12 cellular contexts compared by ENCODE assay signal in the genomic region with DNA sequence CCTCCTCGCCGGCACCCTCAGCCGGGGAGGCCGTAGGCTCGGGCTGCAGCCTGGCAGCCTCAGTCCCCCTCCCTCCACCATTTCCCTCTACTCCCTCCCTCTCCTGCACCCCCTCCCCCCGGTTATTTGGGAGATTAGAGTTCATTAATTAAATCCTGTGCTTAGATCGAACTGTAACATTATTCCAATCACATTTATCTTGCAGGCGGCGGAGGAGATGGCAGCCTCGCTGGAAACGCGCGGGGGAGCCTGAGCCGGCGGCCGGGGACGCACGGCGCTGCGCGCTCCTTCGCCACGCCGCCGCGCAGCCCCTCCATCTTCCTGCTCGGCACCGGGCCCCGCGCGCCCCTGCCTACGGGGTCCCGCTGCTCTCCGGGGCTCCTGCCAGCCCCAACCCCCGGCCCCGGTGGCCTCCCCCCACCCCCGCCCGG. TPM values are rescaled to one million over a fixed set of nuclear protein-coding genes. Genes with fewer than 3 reads are reported as not detected.
A peak's percentile ranks its signal among the peaks of the same experiment; 100 is the strongest.
DNase-seq lines count a peak whose midpoint lies in the region; ATAC-seq and TF ChIP-seq lines count a peak whose summit lies in the region.
"Had no signal": no experiment of that assay in that cellular context is flagged by ENCODE, and none has a peak within 500 bp of the region (broad histone marks: within the 10 kb centered on the region; RNA-seq: fewer than 3 reads in every experiment).

A gene with protein sequence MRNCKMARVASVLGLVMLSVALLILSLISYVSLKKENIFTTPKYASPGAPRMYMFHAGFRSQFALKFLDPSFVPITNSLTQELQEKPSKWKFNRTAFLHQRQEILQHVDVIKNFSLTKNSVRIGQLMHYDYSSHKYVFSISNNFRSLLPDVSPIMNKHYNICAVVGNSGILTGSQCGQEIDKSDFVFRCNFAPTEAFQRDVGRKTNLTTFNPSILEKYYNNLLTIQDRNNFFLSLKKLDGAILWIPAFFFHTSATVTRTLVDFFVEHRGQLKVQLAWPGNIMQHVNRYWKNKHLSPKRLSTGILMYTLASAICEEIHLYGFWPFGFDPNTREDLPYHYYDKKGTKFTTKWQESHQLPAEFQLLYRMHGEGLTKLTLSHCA (plus strand): TSS at position 287 of the 431 bp plus-strand sequence. CDS start 290 bp downstream, outside the sequence.

- H3K9ac ChIP-seq in mesendoderm (ENCODE audit: low read length): peak within 1 kb of the TSS; percentile 31

- H3K4me1 ChIP-seq in mesendoderm (ENCODE audit: control insufficient read depth, low read depth, low read length) (no peaks in the 10 kb centered on the region), PC-9 (replicated peaks; ENCODE audit: insufficient read depth) (no peaks in the 10 kb centered on the region)

- H3K4me3 ChIP-seq in mesendoderm (ENCODE audit: low read length) (peak within 1 kb of the TSS; percentile 50), PC-9 (no peak within 1 kb of the TSS)

- ATAC-seq in GM21723 (IDR thresholded peaks at IDR 0.05; ENCODE audit: unreplicated experiment) (no peak), HG03521 (IDR thresholded peaks at IDR 0.05; ENCODE audit: unreplicated experiment) (no peak)
- ATAC-seq: activated naive CD8-positive, alpha-beta T cell treated with anti-CD3 and anti-CD28 coated beads, Interleukin-2, amount 50 U/mL, for 24 hours had no signal

- H3K4me2 ChIP-seq in mesendoderm (ENCODE audit: low read length) (peak within 1 kb of the TSS; percentile 45), PC-9 (no peak within 1 kb of the TSS)

- WGBS in mesendoderm (ENCODE audit: extremely low coverage, insufficient coverage, low lambda C conversion rate): no CpG with 5 or more reads among the region's 38 CpGs

- H2AK5ac ChIP-seq in mesendoderm (ENCODE audit: low read length): no peak within 1 kb of the TSS

- intact Hi-C loops in PC-9 (cut with micrococcal nuclease; ENCODE audit: unreplicated experiment): no loop called here

- H2AFZ ChIP-seq in PC-9: no peak within 1 kb of the TSS

- H3K79me1 ChIP-seq in mesendoderm (ENCODE audit: low read length): no peaks in the 10 kb centered on the region

- no peaks in the 10 kb centered on the region for H3K27me3 ChIP-seq in mesendoderm (ENCODE audit: insufficient read depth, low read length, poor library complexity)
- H3K27me3 ChIP-seq in PC-9 (ENCODE audit: insufficient read depth, low read depth): no peaks in the 10 kb centered on the region

- no peaks in the 10 kb centered on the region for H3K36me3 ChIP-seq in mesendoderm (ENCODE audit: control insufficient read depth, insufficient read depth, low read length)
- H3K36me3 ChIP-seq in PC-9 (ENCODE audit: low read depth): no peaks in the 10 kb centered on the region

- DNase-seq in DMS79 (lab: John Stamatoyannopoulos, UW) (peak; percentile 16), NCI-H1105 (lab: John Stamatoyannopoulos, UW) (peak; percentile 30), caudate nucleus (lab: John Stamatoyannopoulos, UW) (peak in 21 of 61 donors; percentile 5 to 60 (median 28)), mesendoderm (no peak), PC-9 (no peak)
- DNase-seq in activated CD4-positive, alpha-beta T cell treated with anti-CD3 and anti-CD28 coated beads for 1 hour: no peak
- DNase-seq: activated naive CD8-positive, alpha-beta T cell treated with anti-CD3 and anti-CD28 coated beads, Interleukin-2, amount 50 U/mL, for 24 hours had no signal

- no peak within 1 kb of the TSS for H4K5ac ChIP-seq in mesendoderm (ENCODE audit: low read length)

- BruUV-seq in PC-9 (replicated peaks; lab: Mats Ljungman, UMichigan): no TSS peak

- CTCF ChIA-PET in PC-9 (lab: Charles Lee): no interaction called here

- POLR2A ChIA-PET in PC-9 (lab: Charles Lee; ENCODE audit: unreplicated experiment): no interaction called here

- no peaks in the 10 kb centered on the region for H4K20me1 ChIP-seq in PC-9 (ENCODE audit: insufficient read depth)

- no peak for TF ChIP-seq CTCF in PC-9 (conservative IDR thresholded peaks at IDR 0.05)

- H3K79me2 ChIP-seq in mesendoderm (ENCODE audit: control insufficient read depth, insufficient read depth, low read length) (no peaks in the 10 kb centered on the region), PC-9 (ENCODE audit: low read depth) (no peaks in the 10 kb centered on the region)

- H4K8ac ChIP-seq in mesendoderm (ENCODE audit: low read depth, low read length): no peak within 1 kb of the TSS

- H3K4ac ChIP-seq in mesendoderm (ENCODE audit: low read depth, low read length): no peak within 1 kb of the TSS

- H3K56ac ChIP-seq in mesendoderm (ENCODE audit: low read length): peak within 1 kb of the TSS; percentile 61

- H3K27ac ChIP-seq in caudate nucleus (ENCODE audit: low read depth, low read length) (peak within 1 kb of the TSS; percentile 67), mesendoderm (ENCODE audit: low read depth, low read length) (no peak within 1 kb of the TSS), PC-9 (no peak within 1 kb of the TSS)
- H3K27ac ChIP-seq: HL-60 had no signal

- H3K18ac ChIP-seq in mesendoderm (ENCODE audit: low read length): peak within 1 kb of the TSS; percentile 13

- H2BK120ac ChIP-seq in mesendoderm (ENCODE audit: low read depth, low read length): no peak within 1 kb of the TSS

- H3K9me2 ChIP-seq in PC-9 (ENCODE audit: insufficient read depth): no peaks in the 10 kb centered on the region

- no peaks in the 10 kb centered on the region for H3F3A ChIP-seq in PC-9 (ENCODE audit: insufficient read depth, low read depth)

- no peaks in the 10 kb centered on the region for H3K9me3 ChIP-seq in PC-9 (ENCODE audit: insufficient read depth, low read depth)

- no peak within 1 kb of the TSS for H3K23ac ChIP-seq in mesendoderm (ENCODE audit: low read length)

- no peak within 1 kb of the TSS for H2BK15ac ChIP-seq in mesendoderm (replicated peaks; ENCODE audit: low read depth)

- H2BK5ac ChIP-seq in mesendoderm (ENCODE audit: low read length): no peak within 1 kb of the TSS

RNA-seq across cellular contexts. Expression of the gene that starts here (rescaled TPM):
- polyA plus RNA-seq in mesendoderm (2013, experiment 1 of 2): 4.2 TPM
- 4.0 TPM for polyA plus RNA-seq in mesendoderm (2013, experiment 2 of 2)
- total RNA-seq in PC-9 (2021): not detected in 2 replicates
- total RNA-seq: M059J had no signal
- polyA plus RNA-seq: BJ had no signal

Comparison
In these comparisons a context has a peak if more than half of its experiments do, and no peak if none do; other contexts are left out.
1. DNase-seq: peak in DMS79 (single experiment) and NCI-H1105 (single experiment); none in mesendoderm (single experiment), PC-9 (0 of 2) and activated CD4-positive, alpha-beta T cell treated with anti-CD3 and anti-CD28 coated beads for 1 hour (single experiment).